ENCODE assay signal across 26 cellular contexts in the genomic region with DNA sequence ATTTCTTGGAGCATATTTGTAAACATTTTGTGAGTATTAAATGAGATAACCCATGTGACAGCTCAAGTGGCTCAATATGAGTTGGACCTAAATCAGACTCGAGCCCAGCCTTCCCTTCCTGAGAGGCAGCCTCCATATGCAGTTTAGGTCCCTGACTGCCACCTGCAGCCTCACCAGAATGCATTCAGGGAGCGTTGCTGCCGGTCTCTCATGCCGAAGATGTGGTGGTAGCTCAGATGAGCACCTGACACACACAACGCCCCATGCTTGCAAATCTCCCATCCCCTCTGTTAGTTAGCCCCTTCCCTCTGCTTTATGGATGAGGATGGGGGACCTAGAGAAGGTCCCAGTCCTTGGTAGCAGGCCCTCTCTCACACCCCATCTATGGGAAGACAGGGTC. TPM values are rescaled to one million over a fixed set of nuclear protein-coding genes. Genes with fewer than 3 reads are reported as not detected.
DNase-seq lines count a peak whose midpoint lies in the region; ATAC-seq and TF ChIP-seq lines count a peak whose summit lies in the region.
"Had no signal": no experiment of that assay in that cellular context is flagged by ENCODE, and none has a peak within 500 bp of the region (broad histone marks: within the 10 kb centered on the region; RNA-seq: fewer than 3 reads in every experiment).

No MANE protein-coding gene starts in this region.

- 86 to 87% methylated on average over 1 to 5 of the region's 5 CpGs for WGBS in endodermal cell (ENCODE audit: insufficient coverage in 1 of 2, insufficient read length in 1 of 2), 2 experiments
- WGBS in prostate gland: 94% methylated on average over 5 of the region's 5 CpGs

- H3K4me2 ChIP-seq in GM23338: no peak overlapping the region

- ATAC-seq in GM23338: peak; percentile 46
- ATAC-seq: activated CD8-positive, alpha-beta T cell treated with anti-CD3 and anti-CD28 coated beads for 36 hours; SK-N-SH treated with all-trans-retinoic acid at 6 μM for 48 hours had no signal

- H3K9me3 ChIP-seq in endodermal cell (ENCODE audit: control insufficient read depth, low read length) (no peaks in the 10 kb centered on the region), prostate gland (no peaks in the 10 kb centered on the region)
- H3K9me3 ChIP-seq: transverse colon had no signal

- no peaks in the 10 kb centered on the region for H3K27me3 ChIP-seq in GM23338 (ENCODE audit: insufficient read depth)
- no peaks in the 10 kb centered on the region for H3K27me3 ChIP-seq in endodermal cell (ENCODE audit: control insufficient read depth, insufficient read depth, low read length, poor library complexity, severe bottlenecking)
- H3K27me3 ChIP-seq in prostate gland (replicated peaks; ENCODE audit: insufficient read depth): no peaks in the 10 kb centered on the region
- H3K27me3 ChIP-seq: transverse colon had no signal

- no peaks in the 10 kb centered on the region for H3K9me2 ChIP-seq in GM23338 (ENCODE audit: insufficient read depth)

- peaks cover 53% of the 10 kb centered on the region for H4K20me1 ChIP-seq in GM23338 (replicated peaks; ENCODE audit: insufficient read depth)

- H3K4me3 Mint-ChIP-seq in T-helper 1 cell treated with Interleukin-12 subunit alpha and Interleukin-12 subunit beta and Interleukin-4 antibody, amounts not matched to agents 30 μg/mL and 1 μg/mL, for 36 hours: no peak overlapping the region
- H3K4me3 Mint-ChIP-seq in GM23338: no peak overlapping the region
- H3K4me3 Mint-ChIP-seq in endodermal cell: no peak overlapping the region
- H3K4me3 Mint-ChIP-seq: activated CD8-positive, alpha-beta T cell treated with anti-CD3 and anti-CD28 coated beads for 36 hours; activated naive CD4-positive, alpha-beta T cell treated with anti-CD3 and anti-CD28 coated beads, Interleukin-2, amount 50 U/mL, for 24 hours; neural crest cell had no signal

- H3K27ac ChIP-seq in GM23338 (ENCODE audit: low read depth): no peak overlapping the region
- H3K27ac ChIP-seq in endodermal cell (ENCODE audit: low read depth, low read length): no peak overlapping the region
- peak overlapping the region; percentile 79 to 81 for H3K27ac ChIP-seq in prostate gland
- H3K27ac ChIP-seq: RWPE1, skin epidermis, transverse colon had no signal

- H3K27me3 Mint-ChIP-seq in T-helper 1 cell treated with Interleukin-12 subunit alpha and Interleukin-12 subunit beta and Interleukin-4 antibody, amounts not matched to agents 30 μg/mL and 1 μg/mL, for 36 hours (ENCODE audit: low read depth): no peaks in the 10 kb centered on the region
- H3K27me3 Mint-ChIP-seq in GM23338 (ENCODE audit: insufficient read depth, low read depth, poor library complexity) (no peaks in the 10 kb centered on the region), endodermal cell (ENCODE audit: insufficient read depth) (no peaks in the 10 kb centered on the region)
- H3K27me3 Mint-ChIP-seq: activated CD8-positive, alpha-beta T cell treated with anti-CD3 and anti-CD28 coated beads for 36 hours; activated naive CD4-positive, alpha-beta T cell treated with anti-CD3 and anti-CD28 coated beads, Interleukin-2, amount 50 U/mL, for 24 hours; progenitor cell of endocrine pancreas had no signal

- peaks cover 33% of the 10 kb centered on the region for H3K4me1 Mint-ChIP-seq in T-helper 1 cell treated with Interleukin-12 subunit alpha and Interleukin-12 subunit beta and Interleukin-4 antibody, amounts not matched to agents 30 μg/mL and 1 μg/mL, for 36 hours (ENCODE audit: low read depth)
- H3K4me1 Mint-ChIP-seq in GM23338 (peaks cover 34% of the 10 kb centered on the region), endodermal cell (peaks cover 40% of the 10 kb centered on the region)

- 0 out of 2 replicates have a peak, but pooled peaks cover 11% of the 10 kb centered on the region for H3F3A ChIP-seq in GM23338 (replicated peaks; ENCODE audit: low read depth)

- peak in 1 of 2 experiments; percentile 34; a peak in 2 of 4 replicates for TF ChIP-seq CTCF in GM23338 (conservative IDR thresholded peaks at IDR 0.05; ENCODE audit: low read depth in 2 of 2)
- peak; percentile 35 for TF ChIP-seq CTCF in endodermal cell (conservative IDR thresholded peaks at IDR 0.05)
- TF ChIP-seq CTCF in prostate gland (IDR thresholded peaks at IDR 0.05): no peak

- H3K36me3 Mint-ChIP-seq in T-helper 1 cell treated with Interleukin-12 subunit alpha and Interleukin-12 subunit beta and Interleukin-4 antibody, amounts not matched to agents 30 μg/mL and 1 μg/mL, for 36 hours (ENCODE audit: low read depth): peaks cover 39% of the 10 kb centered on the region
- H3K36me3 Mint-ChIP-seq in GM23338 (ENCODE audit: low read depth) (peaks cover 43% of the 10 kb centered on the region), endodermal cell (ENCODE audit: low read depth) (peaks cover 40% of the 10 kb centered on the region)

- no peaks in the 10 kb centered on the region for H3K9me3 Mint-ChIP-seq in T-helper 1 cell treated with Interleukin-12 subunit alpha and Interleukin-12 subunit beta and Interleukin-4 antibody, amounts not matched to agents 30 μg/mL and 1 μg/mL, for 36 hours
- H3K9me3 Mint-ChIP-seq in GM23338 (peaks cover 5% of the 10 kb centered on the region; the same call in 2 of the 3 replicates), endodermal cell (peaks cover 2% of the 10 kb centered on the region)
- H3K9me3 Mint-ChIP-seq: activated CD8-positive, alpha-beta T cell treated with anti-CD3 and anti-CD28 coated beads for 36 hours; activated naive CD4-positive, alpha-beta T cell treated with anti-CD3 and anti-CD28 coated beads, Interleukin-2, amount 50 U/mL, for 24 hours had no signal

- H3K36me3 ChIP-seq in GM23338 (ENCODE audit: insufficient read depth) (peaks cover 13% of the 10 kb centered on the region), endodermal cell (ENCODE audit: control insufficient read depth, insufficient read depth, low read length) (peaks cover 30% of the 10 kb centered on the region), prostate gland (no peaks in the 10 kb centered on the region)
- H3K36me3 ChIP-seq: transverse colon had no signal

- peak overlapping the region; percentile 57 for H3K27ac Mint-ChIP-seq in T-helper 1 cell treated with Interleukin-12 subunit alpha and Interleukin-12 subunit beta and Interleukin-4 antibody, amounts not matched to agents 30 μg/mL and 1 μg/mL, for 36 hours
- no peak overlapping the region for H3K27ac Mint-ChIP-seq in GM23338
- H3K27ac Mint-ChIP-seq in endodermal cell: peak overlapping the region; percentile 76
- H3K27ac Mint-ChIP-seq: activated CD8-positive, alpha-beta T cell treated with anti-CD3 and anti-CD28 coated beads for 36 hours; activated naive CD4-positive, alpha-beta T cell treated with anti-CD3 and anti-CD28 coated beads, Interleukin-2, amount 50 U/mL, for 24 hours had no signal

- H3K79me2 ChIP-seq in GM23338 (replicated peaks; ENCODE audit: insufficient read depth): peaks cover 96% of the 10 kb centered on the region

- H3K4me1 ChIP-seq in GM23338 (ENCODE audit: insufficient read depth) (peaks cover 23% of the 10 kb centered on the region), endodermal cell (ENCODE audit: control insufficient read depth, insufficient read depth, low read length) (peaks cover 3% of the 10 kb centered on the region), prostate gland (replicated peaks) (peaks cover 30% of the 10 kb centered on the region)
- H3K4me1 ChIP-seq: transverse colon had no signal

- no peak for TF ChIP-seq POLR2A in prostate gland (IDR thresholded peaks at IDR 0.05)

- H3K9ac ChIP-seq in endodermal cell (ENCODE audit: extremely low read depth, low read length, poor library complexity, severe bottlenecking): no peak overlapping the region

- H2AFZ ChIP-seq in GM23338: no peak overlapping the region

- intact Hi-C loops in prostate gland (cut with DNase I): no loop called here

- H3K4me3 ChIP-seq in GM23338 (no peak overlapping the region), endodermal cell (ENCODE audit: low read length) (no peak overlapping the region), prostate gland (no peak overlapping the region)
- H3K4me3 ChIP-seq: skin epidermis, transverse colon had no signal

- DNase-seq in T-helper 1 cell (no peak), GM23338 (ENCODE audit: low spot score) (no peak), endodermal cell (peak; percentile 62), prostate gland (ENCODE audit: low spot score) (no peak), NCI-H510A treated with DMSO at 0.1 percent for 48 hours (lab: John Stamatoyannopoulos, UW) (no peak), inferior parietal cortex (ENCODE audit: extremely low spot score) (no peak)
- no peak for DNase-seq in stimulated activated CD4-positive, alpha-beta T cell treated with anti-CD3 and anti-CD28 coated beads, Interleukin-4, amount 100 ng/mL, for 4 hours
- DNase-seq: 8988T; activated CD8-positive, alpha-beta T cell treated with anti-CD3 and anti-CD28 coated beads for 36 hours; activated T-cell treated with anti-CD3 and anti-CD28 coated beads, Interleukin-2, amount 50 U/mL, for 1 hour; effector CD4-positive, alpha-beta T cell; foreskin melanocyte; kidney glomerular epithelial cell; NCI-H1436; NCI-H510A; stimulated activated CD4-positive, alpha-beta T cell treated with anti-CD3 and anti-CD28 coated beads, Interleukin-1b, Interleukin-23, amount 100 ng/mL, for 48 hours; stimulated activated naive CD4-positive, alpha-beta T cell; T-helper 9 cell; transverse colon had no signal

TF ChIP-seq in GM23338, 12 proteins besides CTCF, POLR2A, EP300 and RAD21 (continues in another document):
- no peak for TF ChIP-seq POLR2AphosphoS5 (IDR thresholded peaks at IDR 0.05; ENCODE audit: low read depth)

RNA-seq across cellular contexts. Expression of a gene that starts 9.2 kb away (rescaled TPM):
- total RNA-seq in GM23338 (2014; rRNA removed; shearing (Covaris generic)): 51.6 and 65.1 TPM in 2 replicates
- 13.5 and 17.6 TPM in 2 replicates for polyA plus RNA-seq in GM23338 (2016; fragmentation: Nextera tagmentation; extraction: Ambion mirVana)
- 10 to 100 TPM; 79.3 to 82.4 TPM for total RNA-seq in endodermal cell
- polyA plus RNA-seq in endodermal cell (2013, experiment 1 of 2): 49.8 TPM
- polyA plus RNA-seq in endodermal cell (2013, experiment 2 of 2): 50.2 TPM
- 100 to 1,000 TPM; 101 to 225 TPM for total RNA-seq in prostate gland

Comparison
In these comparisons a context has a peak if more than half of its experiments do, and no peak if none do; other contexts are left out.
1. H3K27ac ChIP-seq: peak in prostate gland (2 of 2); none in GM23338 (single experiment) and endodermal cell (single experiment).